Comparison of ENCODE assay signal across 15 cellular contexts in genomic region chr19:34188388-34188787, GRCh38. TPM values are rescaled to one million over a fixed set of nuclear protein-coding genes. Genes with fewer than 3 reads are reported as not detected.
A peak's percentile ranks its signal among the peaks of the same experiment; 100 is the strongest.
DNase-seq lines count a peak whose midpoint lies in the region; ATAC-seq and TF ChIP-seq lines count a peak whose summit lies in the region.
"Had no signal": no experiment of that assay in that cellular context is flagged by ENCODE, and none has a peak within 500 bp of the region (broad histone marks: within the 10 kb centered on the region; RNA-seq: fewer than 3 reads in every experiment).

No MANE protein-coding gene starts in this region.

- H3K9ac ChIP-seq in GM23248: no peak overlapping the region
- H3K9ac ChIP-seq in adipocyte (ENCODE audit: low read length): no peak overlapping the region

- DNase-seq in AML-193 (lab: John Stamatoyannopoulos, UW) (peak; percentile 28 to 35), GM23248 (peak; percentile 20), adipocyte (ENCODE audit: low read depth) (peak; percentile 53), lower lobe of right lung (no peak), endothelial cell (ENCODE audit: low spot score) (no peak), ACHN (no peak), GM10248 (ENCODE audit: extremely low spot score) (no peak)
- DNase-seq: activated CD4-positive, CD25-positive, alpha-beta regulatory T cell treated with anti-CD3 and anti-CD28 coated beads, Interleukin-2, amount 50 U/mL, for 72 hours; activated CD8-positive, alpha-beta memory T cell treated with anti-CD3 and anti-CD28 coated beads, Interleukin-2, amount 10 ng/mL, durations not matched to agents 7 days and 5 days; activated effector memory CD4-positive, alpha-beta T cell treated with anti-CD3 and anti-CD28 coated beads, Interleukin-2, amount 50 U/mL, for 16 hours; colonic mucosa; DMS153; NCI-H1092 treated with DMSO at 0.1 percent for 48 hours had no signal

- H3K9me2 ChIP-seq in GM23248 (ENCODE audit: insufficient read depth): no peaks in the 10 kb centered on the region

- H3K79me2 ChIP-seq in GM23248 (ENCODE audit: insufficient read depth): peaks cover 100% of the 10 kb centered on the region

- H3K36me3 ChIP-seq in GM23248 (ENCODE audit: low read depth) (no peaks in the 10 kb centered on the region), adipocyte (ENCODE audit: control insufficient read depth, insufficient read depth, low read length, severe bottlenecking) (no peaks in the 10 kb centered on the region), lower lobe of right lung (peaks cover under 1% of the 10 kb centered on the region)
- H3K36me3 ChIP-seq: colonic mucosa, right atrium auricular region had no signal

- in situ Hi-C loops in GM23248 (cut with MboI) (no loop called here), ACHN (cut with HindIII; ENCODE audit: low pct_ligation_motif_present, low pct_unique_long_range_greater_than_20kb, low sequenced_read_pairs) (no loop called here)

- no peak overlapping the region for H3K27ac Mint-ChIP-seq in endothelial cell (ENCODE audit: unreplicated experiment)
- H3K27ac Mint-ChIP-seq: activated CD8-positive, alpha-beta memory T cell treated with anti-CD3 and anti-CD28 coated beads, Interleukin-2, amount 10 ng/mL, durations not matched to agents 7 days and 5 days had no signal

- no peak for TF ChIP-seq CTCF in lower lobe of right lung (IDR thresholded peaks at IDR 0.05)
- TF ChIP-seq CTCF in endothelial cell (IDR thresholded peaks at IDR 0.05; ENCODE audit: unreplicated experiment): no peak
- no peak for TF ChIP-seq CTCF in GM10248 (IDR thresholded peaks at IDR 0.05; ENCODE audit: control extremely low read depth, extremely low read depth, low read depth, missing control alignments)

- H3K27me3 ChIP-seq in GM23248 (replicated peaks; ENCODE audit: insufficient read depth): no peaks in the 10 kb centered on the region
- H3K27me3 ChIP-seq in adipocyte (replicated peaks; ENCODE audit: control insufficient read depth, insufficient read depth, low read length): no peaks in the 10 kb centered on the region
- no peaks in the 10 kb centered on the region for H3K27me3 ChIP-seq in lower lobe of right lung (ENCODE audit: low read depth)
- H3K27me3 ChIP-seq: colonic mucosa, right atrium auricular region had no signal

- CTCF ChIA-PET in GM10248 (lab: Yijun Ruan, JAX): no interaction called here

- H3K9me3 ChIP-seq in GM23248 (ENCODE audit: low read depth) (no peaks in the 10 kb centered on the region), adipocyte (ENCODE audit: control insufficient read depth, low read length) (no peaks in the 10 kb centered on the region), lower lobe of right lung (no peaks in the 10 kb centered on the region)
- H3K9me3 ChIP-seq: colonic mucosa, right atrium auricular region had no signal

- POLR2A ChIA-PET in GM10248 (lab: Yijun Ruan, JAX): interaction anchor here (1.2 kb wide), 1 partner anchor 73 kb away, joined by 3 read pairs; no protein-coding TSS in a partner anchor

- ATAC-seq in lower lobe of right lung (peak; percentile 39 to 65), GM19467 (IDR thresholded peaks at IDR 0.05; ENCODE audit: unreplicated experiment) (no peak)
- ATAC-seq: activated CD8-positive, alpha-beta memory T cell treated with anti-CD3 and anti-CD28 coated beads, Interleukin-2, amount 10 ng/mL, durations not matched to agents 7 days and 5 days had no signal

- H3K4me1 ChIP-seq in GM23248 (ENCODE audit: insufficient read depth) (peaks cover 34% of the 10 kb centered on the region), adipocyte (ENCODE audit: control insufficient read depth, insufficient read depth, low read length) (peaks cover 64% of the 10 kb centered on the region), lower lobe of right lung (peaks cover 72% of the 10 kb centered on the region)
- H3K4me1 ChIP-seq: colonic mucosa had no signal

- H3K27me3 Mint-ChIP-seq in endothelial cell (ENCODE audit: unreplicated experiment): no peaks in the 10 kb centered on the region
- H3K27me3 Mint-ChIP-seq: activated CD8-positive, alpha-beta memory T cell treated with anti-CD3 and anti-CD28 coated beads, Interleukin-2, amount 10 ng/mL, durations not matched to agents 7 days and 5 days had no signal

- H4K20me1 ChIP-seq in GM23248 (ENCODE audit: insufficient read depth): peaks cover 55% of the 10 kb centered on the region

- intact Hi-C loops in lower lobe of right lung (cut with DNase I): no loop called here

- WGBS in GM23248 (ENCODE audit: low coverage in 1 of 2, low lambda C conversion rate in 2 of 2, missing lambda C conversion rate in 2 of 2), 2 experiments: 91% methylated on average over 4 of the region's 4 CpGs

- H3K4me3 ChIP-seq in GM23248 (no peak overlapping the region), adipocyte (ENCODE audit: low read length) (no peak overlapping the region), lower lobe of right lung (no peak overlapping the region)
- H3K4me3 ChIP-seq: colonic mucosa, right atrium auricular region had no signal

- no peak overlapping the region for H3K4me3 Mint-ChIP-seq in endothelial cell (ENCODE audit: unreplicated experiment)
- H3K4me3 Mint-ChIP-seq: activated CD8-positive, alpha-beta memory T cell treated with anti-CD3 and anti-CD28 coated beads, Interleukin-2, amount 10 ng/mL, durations not matched to agents 7 days and 5 days had no signal

- H3K27ac ChIP-seq in GM23248: no peak overlapping the region
- H3K27ac ChIP-seq in lower lobe of right lung: no peak overlapping the region
- H3K27ac ChIP-seq: colonic mucosa, right atrium auricular region had no signal

- H2AFZ ChIP-seq in GM23248: no peak overlapping the region

- H3K9me3 Mint-ChIP-seq in endothelial cell (ENCODE audit: unreplicated experiment): no peaks in the 10 kb centered on the region

- H3F3A ChIP-seq in GM23248 (ENCODE audit: insufficient read depth): peaks cover 27% of the 10 kb centered on the region

- no peaks in the 10 kb centered on the region for H3K36me3 Mint-ChIP-seq in endothelial cell (ENCODE audit: low read depth, unreplicated experiment)

- H3K4me2 ChIP-seq in GM23248 (ENCODE audit: unreplicated experiment): no peak overlapping the region

- H3K4me1 Mint-ChIP-seq in endothelial cell (ENCODE audit: unreplicated experiment): peaks cover 13% of the 10 kb centered on the region

RNA-seq across cellular contexts. Expression of gene LSM14A, which starts 16.1 kb away (rescaled TPM):
- total RNA-seq in GM23248 (2014; rRNA removed; shearing (Covaris generic)): 46.4 and 66.1 TPM in 2 replicates
- polyA plus RNA-seq in GM23248 (2016; fragmentation: Nextera tagmentation; extraction: Ambion mirVana): 71.7 and 75.3 TPM in 2 replicates
- 109 TPM for total RNA-seq in lower lobe of right lung
- total RNA-seq in endothelial cell (ENCODE audit: unreplicated experiment): 137 TPM

Comparison
In these comparisons a context has a peak if more than half of its experiments do, and no peak if none do; other contexts are left out.
1. DNase-seq: peak in AML-193 (2 of 2), GM23248 (single experiment) and adipocyte (single experiment); none in lower lobe of right lung (single experiment), endothelial cell (single experiment), ACHN (single experiment) and GM10248 (single experiment).